In genomic region chr14:60632257-60632656, GRCh38 we compare ENCODE assay signal across 1 cellular context.
TF ChIP-seq lines count a peak whose summit lies in the region.

No MANE protein-coding gene starts in this region.

TF ChIP-seq in SK-N-SH treated with all-trans-retinoic acid at 6 μM for 48 hours, 23 proteins besides CTCF, POLR2A, EP300 and RAD21 (continued from another document):
- TF ChIP-seq, protein P1, sequence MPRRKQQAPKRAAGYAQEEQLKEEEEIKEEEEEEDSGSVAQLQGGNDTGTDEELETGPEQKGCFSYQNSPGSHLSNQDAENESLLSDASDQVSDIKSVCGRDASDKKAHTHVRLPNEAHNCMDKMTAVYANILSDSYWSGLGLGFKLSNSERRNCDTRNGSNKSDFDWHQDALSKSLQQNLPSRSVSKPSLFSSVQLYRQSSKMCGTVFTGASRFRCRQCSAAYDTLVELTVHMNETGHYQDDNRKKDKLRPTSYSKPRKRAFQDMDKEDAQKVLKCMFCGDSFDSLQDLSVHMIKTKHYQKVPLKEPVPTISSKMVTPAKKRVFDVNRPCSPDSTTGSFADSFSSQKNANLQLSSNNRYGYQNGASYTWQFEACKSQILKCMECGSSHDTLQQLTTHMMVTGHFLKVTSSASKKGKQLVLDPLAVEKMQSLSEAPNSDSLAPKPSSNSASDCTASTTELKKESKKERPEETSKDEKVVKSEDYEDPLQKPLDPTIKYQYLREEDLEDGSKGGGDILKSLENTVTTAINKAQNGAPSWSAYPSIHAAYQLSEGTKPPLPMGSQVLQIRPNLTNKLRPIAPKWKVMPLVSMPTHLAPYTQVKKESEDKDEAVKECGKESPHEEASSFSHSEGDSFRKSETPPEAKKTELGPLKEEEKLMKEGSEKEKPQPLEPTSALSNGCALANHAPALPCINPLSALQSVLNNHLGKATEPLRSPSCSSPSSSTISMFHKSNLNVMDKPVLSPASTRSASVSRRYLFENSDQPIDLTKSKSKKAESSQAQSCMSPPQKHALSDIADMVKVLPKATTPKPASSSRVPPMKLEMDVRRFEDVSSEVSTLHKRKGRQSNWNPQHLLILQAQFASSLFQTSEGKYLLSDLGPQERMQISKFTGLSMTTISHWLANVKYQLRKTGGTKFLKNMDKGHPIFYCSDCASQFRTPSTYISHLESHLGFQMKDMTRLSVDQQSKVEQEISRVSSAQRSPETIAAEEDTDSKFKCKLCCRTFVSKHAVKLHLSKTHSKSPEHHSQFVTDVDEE (CRISPR knock-in tag; IDR thresholded peaks at IDR 0.05): no peak
